In the genomic region with DNA sequence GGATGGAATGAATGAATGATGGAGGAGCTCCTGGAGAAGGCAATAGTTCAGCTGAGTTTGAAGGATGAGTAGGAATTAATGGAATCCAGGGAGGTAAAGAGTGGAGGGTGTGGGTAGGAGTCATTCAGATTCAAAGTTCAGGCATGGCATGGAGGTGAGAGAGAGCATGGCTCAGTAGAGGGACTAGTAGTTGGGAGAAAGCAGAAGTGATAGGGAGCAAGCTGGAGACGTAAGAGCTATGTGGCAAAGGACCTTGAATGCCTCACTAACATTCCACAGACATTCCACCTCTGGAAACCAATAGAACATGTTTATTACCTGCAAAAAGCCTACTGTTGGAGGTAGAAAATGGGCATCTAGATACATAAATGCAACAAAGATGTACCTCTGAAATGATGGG, we compare ENCODE assay signal across 1 cellular context.
TF ChIP-seq lines count a peak whose summit lies in the region.

No MANE protein-coding gene starts in this region.

TF ChIP-seq in HEK293, 187 proteins besides CTCF, POLR2A, EP300 and RAD21 (continued from another document):
- TF ChIP-seq, protein P1, sequence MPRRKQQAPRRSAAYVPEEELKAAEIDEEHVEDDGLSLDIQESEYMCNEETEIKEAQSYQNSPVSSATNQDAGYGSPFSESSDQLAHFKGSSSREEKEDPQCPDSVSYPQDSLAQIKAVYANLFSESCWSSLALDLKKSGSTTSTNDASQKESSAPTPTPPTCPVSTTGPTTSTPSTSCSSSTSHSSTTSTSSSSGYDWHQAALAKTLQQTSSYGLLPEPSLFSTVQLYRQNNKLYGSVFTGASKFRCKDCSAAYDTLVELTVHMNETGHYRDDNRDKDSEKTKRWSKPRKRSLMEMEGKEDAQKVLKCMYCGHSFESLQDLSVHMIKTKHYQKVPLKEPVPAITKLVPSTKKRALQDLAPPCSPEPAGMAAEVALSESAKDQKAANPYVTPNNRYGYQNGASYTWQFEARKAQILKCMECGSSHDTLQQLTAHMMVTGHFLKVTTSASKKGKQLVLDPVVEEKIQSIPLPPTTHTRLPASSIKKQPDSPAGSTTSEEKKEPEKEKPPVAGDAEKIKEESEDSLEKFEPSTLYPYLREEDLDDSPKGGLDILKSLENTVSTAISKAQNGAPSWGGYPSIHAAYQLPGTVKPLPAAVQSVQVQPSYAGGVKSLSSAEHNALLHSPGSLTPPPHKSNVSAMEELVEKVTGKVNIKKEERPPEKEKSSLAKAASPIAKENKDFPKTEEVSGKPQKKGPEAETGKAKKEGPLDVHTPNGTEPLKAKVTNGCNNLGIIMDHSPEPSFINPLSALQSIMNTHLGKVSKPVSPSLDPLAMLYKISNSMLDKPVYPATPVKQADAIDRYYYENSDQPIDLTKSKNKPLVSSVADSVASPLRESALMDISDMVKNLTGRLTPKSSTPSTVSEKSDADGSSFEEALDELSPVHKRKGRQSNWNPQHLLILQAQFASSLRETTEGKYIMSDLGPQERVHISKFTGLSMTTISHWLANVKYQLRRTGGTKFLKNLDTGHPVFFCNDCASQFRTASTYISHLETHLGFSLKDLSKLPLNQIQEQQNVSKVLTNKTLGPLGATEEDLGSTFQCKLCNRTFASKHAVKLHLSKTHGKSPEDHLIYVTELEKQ (tag by site-specific recombination; IDR thresholded peaks at IDR 0.05; ENCODE audit: borderline replicate concordance): no peak
